In the genomic region with DNA sequence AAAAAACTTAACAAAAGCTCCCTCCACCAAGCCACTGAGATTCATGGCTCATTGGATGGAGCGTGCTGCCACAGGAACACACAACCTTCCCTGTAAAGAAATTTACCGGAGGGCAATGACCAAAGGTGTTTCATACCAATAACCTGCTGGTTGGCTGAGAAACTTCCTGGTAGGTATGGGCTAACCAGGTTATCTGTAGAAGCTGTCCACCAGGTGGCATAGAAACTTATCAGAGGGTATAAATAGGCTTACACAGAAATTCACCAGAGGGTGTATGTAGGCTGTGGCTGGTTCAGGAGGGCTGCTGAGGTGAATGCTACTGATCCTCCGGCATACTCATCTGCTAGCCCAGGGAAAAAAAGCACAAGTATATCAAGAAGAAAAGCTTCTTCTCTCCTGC, we compare ENCODE assay signal across 10 cellular contexts. TPM values are rescaled to one million over a fixed set of nuclear protein-coding genes. Genes with fewer than 3 reads are reported as not detected.
DNase-seq lines count a peak whose midpoint lies in the region; ATAC-seq and TF ChIP-seq lines count a peak whose summit lies in the region.
"Had no signal": no experiment of that assay in that cellular context is flagged by ENCODE, and none has a peak within 500 bp of the region (broad histone marks: within the 10 kb centered on the region; RNA-seq: fewer than 3 reads in every experiment).

No MANE protein-coding gene starts in this region.

- no peaks in the 10 kb centered on the region for H3K9me3 ChIP-seq in breast epithelium
- H3K9me3 ChIP-seq in naive thymus-derived CD4-positive, alpha-beta T cell (ENCODE audit: control insufficient read depth in 2 of 3, low read length in 3 of 3), result no peaks in the 10 kb centered on the region
- H3K9me3 ChIP-seq: Peyer's patch had no signal

- peak in 2 of 3 donors; percentile 21 to 65 for TF ChIP-seq CTCF in breast epithelium (IDR thresholded peaks at IDR 0.05)

- no peak overlapping the region for H3K27ac ChIP-seq in breast epithelium
- no peak overlapping the region for H3K27ac ChIP-seq in naive thymus-derived CD4-positive, alpha-beta T cell (ENCODE audit: low read depth, low read length)
- H3K27ac ChIP-seq: Peyer's patch had no signal

- no peaks in the 10 kb centered on the region for H3K4me1 ChIP-seq in breast epithelium
- H3K4me1 ChIP-seq in naive thymus-derived CD4-positive, alpha-beta T cell (ENCODE audit: control insufficient read depth in 2 of 2, insufficient read depth in 2 of 2, low read length in 2 of 2), result no peaks in the 10 kb centered on the region
- H3K4me1 ChIP-seq: Peyer's patch had no signal

- H3K4me3 Mint-ChIP-seq in naive thymus-derived CD4-positive, alpha-beta T cell, result no peak overlapping the region

- peak; percentile 57 for ATAC-seq in naive thymus-derived CD4-positive, alpha-beta T cell
- ATAC-seq in HG03135 (IDR thresholded peaks at IDR 0.05; ENCODE audit: unreplicated experiment) (no peak), GM18520 (IDR thresholded peaks at IDR 0.05; ENCODE audit: unreplicated experiment) (no peak), GM21576 (IDR thresholded peaks at IDR 0.05; ENCODE audit: unreplicated experiment) (no peak)

- H3K27ac Mint-ChIP-seq in naive thymus-derived CD4-positive, alpha-beta T cell, result no peak overlapping the region

- no peaks in the 10 kb centered on the region for H3K27me3 ChIP-seq in breast epithelium
- H3K27me3 ChIP-seq in naive thymus-derived CD4-positive, alpha-beta T cell (ENCODE audit: control insufficient read depth in 2 of 2, insufficient read depth in 2 of 2, low read length in 2 of 2), result no peaks in the 10 kb centered on the region
- H3K27me3 ChIP-seq: Peyer's patch had no signal

- intact Hi-C loops in breast epithelium (cut with DNase I; ENCODE audit: low total_unique reads), result no loop called here
- intact Hi-C loops in naive thymus-derived CD4-positive, alpha-beta T cell (cut with micrococcal nuclease), result loop anchor here in 1 of 2 donors (1.0 to 5.0 kb wide), 2 partner anchors 78 to 90 kb away; a partner anchor contains a TSS

- no peak overlapping the region for H3K4me3 ChIP-seq in breast epithelium
- no peak overlapping the region for H3K4me3 ChIP-seq in naive thymus-derived CD4-positive, alpha-beta T cell (ENCODE audit: low read length)
- H3K4me3 ChIP-seq: Peyer's patch had no signal

- DNase-seq in DMS53 treated with DMSO at 0.1 percent for 48 hours (lab: John Stamatoyannopoulos, UW; ENCODE audit: unreplicated experiment), result peak; percentile 95
- peak; percentile 5 for DNase-seq in NAMALWA (ENCODE audit: low spot score)
- DNase-seq in breast epithelium (ENCODE audit: low spot score in 2 of 2), result peak in 1 of 2 donors; percentile 31
- no peak for DNase-seq in naive thymus-derived CD4-positive, alpha-beta T cell
- DNase-seq: posterior cingulate gyrus; stimulated activated CD8-positive, alpha-beta memory T cell treated with anti-CD3 and anti-CD28 coated beads, Interleukin-4, amount 100 ng/mL, for 48 hours had no signal

- peaks cover 0 to 1% (median 0%) of the 10 kb centered on the region in 7 donors for H3K4me1 Mint-ChIP-seq in naive thymus-derived CD4-positive, alpha-beta T cell

- no peak for TF ChIP-seq POLR2A in breast epithelium (IDR thresholded peaks at IDR 0.05)

- CTCF ChIA-PET in naive thymus-derived CD4-positive, alpha-beta T cell (lab: Charles Lee), result interaction anchor here (1.1 kb wide), 1 partner anchor 11 kb away, joined by 3 read pairs; no protein-coding TSS in a partner anchor

- H3K36me3 ChIP-seq in breast epithelium, result no peaks in the 10 kb centered on the region
- H3K36me3 ChIP-seq in naive thymus-derived CD4-positive, alpha-beta T cell (ENCODE audit: control insufficient read depth in 2 of 3, insufficient read depth in 3 of 3, low read length in 3 of 3), result no peaks in the 10 kb centered on the region
- H3K36me3 ChIP-seq: Peyer's patch had no signal

- H3K27me3 Mint-ChIP-seq in naive thymus-derived CD4-positive, alpha-beta T cell, result no peaks in the 10 kb centered on the region

- POLR2A ChIA-PET in naive thymus-derived CD4-positive, alpha-beta T cell (lab: Charles Lee), result no interaction called here

- H3K9me3 Mint-ChIP-seq in naive thymus-derived CD4-positive, alpha-beta T cell, result no peaks in the 10 kb centered on the region

- H3K36me3 Mint-ChIP-seq in naive thymus-derived CD4-positive, alpha-beta T cell, result peaks cover 0 to 45% (median 16%) of the 10 kb centered on the region in 5 donors

RNA-seq across cellular contexts. Expression of a gene that starts 27.1 kb away (rescaled TPM):
- total RNA-seq in breast epithelium, result 10 to 100 TPM; 13.6 to 32.8 (median 18.0) TPM
- total RNA-seq in naive thymus-derived CD4-positive, alpha-beta T cell, result 10 to 100 TPM in 2 of 5 experiments, 1 to 10 TPM in 3; 7.1 to 12.9 (median 9.7) TPM
- 1 to 10 TPM; 9.9 TPM for polyA plus RNA-seq in naive thymus-derived CD4-positive, alpha-beta T cell

RNA-seq across cellular contexts. Expression of a gene that starts 58.3 kb away (rescaled TPM):
- 10 to 100 TPM; 28.8 to 44.2 (median 37.0) TPM for total RNA-seq in breast epithelium
- 10 to 100 TPM; 20.0 to 45.5 (median 31.5) TPM for total RNA-seq in naive thymus-derived CD4-positive, alpha-beta T cell
- polyA plus RNA-seq in naive thymus-derived CD4-positive, alpha-beta T cell, result 10 to 100 TPM; 46.9 to 47.8 TPM

Comparison
In these comparisons a context has a peak if more than half of its experiments do, and no peak if none do; other contexts are left out.
1. DNase-seq: peak in DMS53 treated with DMSO at 0.1 percent for 48 hours (single experiment) and NAMALWA (single experiment); none in naive thymus-derived CD4-positive, alpha-beta T cell (0 of 9).